10 cellular contexts compared by ENCODE assay signal in the genomic region with DNA sequence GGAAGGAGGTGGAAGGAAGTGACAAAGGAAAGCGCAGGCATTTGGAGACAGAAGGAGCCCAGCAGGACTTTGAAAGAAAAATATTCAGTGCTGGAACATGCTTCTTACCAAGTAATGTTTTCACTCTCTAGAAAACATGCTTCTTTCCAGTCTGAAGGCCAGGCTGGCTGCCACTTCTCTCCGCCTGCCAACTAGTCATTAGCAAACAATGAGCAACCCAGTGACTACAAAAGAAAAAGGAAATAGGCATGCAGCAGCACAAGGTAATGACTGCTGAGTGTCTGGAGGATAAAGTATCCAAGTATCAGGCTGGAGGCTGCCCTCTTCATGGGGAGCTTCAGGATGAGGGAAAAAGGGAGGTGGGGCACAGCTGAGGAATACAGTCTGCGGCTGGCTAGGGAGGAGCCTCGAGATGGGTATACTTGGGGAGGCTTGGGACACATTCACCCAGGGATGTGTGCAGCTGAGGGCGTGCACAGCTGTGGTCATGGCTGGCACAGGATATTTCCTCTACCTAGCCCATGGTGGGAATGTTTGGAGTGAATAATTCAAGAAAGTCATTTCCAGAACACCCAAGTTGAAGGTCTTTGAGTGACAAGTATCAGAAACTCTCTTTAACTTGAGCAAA.
DNase-seq lines count a peak whose midpoint lies in the region; ATAC-seq and TF ChIP-seq lines count a peak whose summit lies in the region.
"Had no signal": no experiment of that assay in that cellular context is flagged by ENCODE, and none has a peak within 500 bp of the region (broad histone marks: within the 10 kb centered on the region; RNA-seq: fewer than 3 reads in every experiment).

No MANE protein-coding gene starts in this region.

- 48 to 55% methylated on average over 5 of the region's 5 CpGs for WGBS in upper lobe of left lung, 2 donors

- TF ChIP-seq CTCF in WTC11 (IDR thresholded peaks at IDR 0.05) (no peak), upper lobe of left lung (IDR thresholded peaks at IDR 0.05) (no peak)

- H3K27ac Mint-ChIP-seq in WTC11: no peak overlapping the region

- no peak for TF ChIP-seq EP300 in upper lobe of left lung (IDR thresholded peaks at IDR 0.05)

- H3K4me1 Mint-ChIP-seq in WTC11: peaks cover 29% of the 10 kb centered on the region

- no peaks in the 10 kb centered on the region for H3K36me3 ChIP-seq in upper lobe of left lung
- H3K36me3 ChIP-seq: cardiac muscle cell had no signal

- POLR2A ChIA-PET in WTC11 (lab: Charles Lee): no interaction called here

- ATAC-seq in WTC11 (peak; percentile 47; the same call in 1 of the 2 replicates), upper lobe of left lung (ENCODE audit: low FRiP score in 2 of 2) (peak; percentile 47 to 69), HG03095 (IDR thresholded peaks at IDR 0.05; ENCODE audit: unreplicated experiment) (no peak), HG02763 (IDR thresholded peaks at IDR 0.05; ENCODE audit: unreplicated experiment) (no peak)

- no peaks in the 10 kb centered on the region for H3K9me3 ChIP-seq in upper lobe of left lung

- H3K4me3 ChIP-seq in upper lobe of left lung: no peak overlapping the region
- H3K4me3 ChIP-seq: cardiac muscle cell had no signal

- peaks cover 3% of the 10 kb centered on the region; the same call in 1 of the 2 replicates for H3K27me3 Mint-ChIP-seq in WTC11 (ENCODE audit: low read depth)

- CTCF ChIA-PET in WTC11 (lab: Charles Lee): interaction anchor here (1.2 to 1.9 kb wide), 11 partner anchors 14 to 1292 kb away, joined by 3 to 14 read pairs (median 5); no protein-coding TSS in a partner anchor

- peaks cover 6 to 21% (median 10%) of the 10 kb centered on the region in 4 donors for H3K4me1 ChIP-seq in upper lobe of left lung

- peaks cover 13% of the 10 kb centered on the region for H3K9me3 Mint-ChIP-seq in WTC11

- DNase-seq in NCI-H2107 treated with DMSO at 0.1 percent for 48 hours (lab: John Stamatoyannopoulos, UW; ENCODE audit: unreplicated experiment) (peak; percentile 3), NCI-H2107 (lab: John Stamatoyannopoulos, UW) (no peak), WTC11 (ENCODE audit: low spot score) (no peak), hippocampal formation (lab: John Stamatoyannopoulos, UW) (peak; percentile 24 to 72), upper lobe of left lung (peak in 1 of 2 donors; percentile 49), NOMO-1 treated with DMSO at 0.1 percent for 48 hours (lab: John Stamatoyannopoulos, UW; ENCODE audit: unreplicated experiment) (no peak)
- DNase-seq: activated CD4-positive, CD25-positive, alpha-beta regulatory T cell treated with anti-CD3 and anti-CD28 coated beads, Interleukin-2, amount 50 U/mL, for 72 hours had no signal

- H3K27me3 ChIP-seq in upper lobe of left lung: no peaks in the 10 kb centered on the region
- H3K27me3 ChIP-seq: cardiac muscle cell had no signal

- H3K27ac ChIP-seq in upper lobe of left lung: no peak overlapping the region
- H3K27ac ChIP-seq: cardiac muscle cell had no signal

- TF ChIP-seq POLR2A in upper lobe of left lung (IDR thresholded peaks at IDR 0.05): no peak

- H3K36me3 Mint-ChIP-seq in WTC11: peaks cover 8% of the 10 kb centered on the region

- H3K4me3 Mint-ChIP-seq in WTC11: no peak overlapping the region

TF ChIP-seq in WTC11, 78 proteins besides CTCF, POLR2A, EP300 and RAD21 (continues in another document):
- TF ChIP-seq, protein P1, sequence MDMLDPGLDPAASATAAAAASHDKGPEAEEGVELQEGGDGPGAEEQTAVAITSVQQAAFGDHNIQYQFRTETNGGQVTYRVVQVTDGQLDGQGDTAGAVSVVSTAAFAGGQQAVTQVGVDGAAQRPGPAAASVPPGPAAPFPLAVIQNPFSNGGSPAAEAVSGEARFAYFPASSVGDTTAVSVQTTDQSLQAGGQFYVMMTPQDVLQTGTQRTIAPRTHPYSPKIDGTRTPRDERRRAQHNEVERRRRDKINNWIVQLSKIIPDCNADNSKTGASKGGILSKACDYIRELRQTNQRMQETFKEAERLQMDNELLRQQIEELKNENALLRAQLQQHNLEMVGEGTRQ (CRISPR knock-in tag; IDR thresholded peaks at IDR 0.05): no peak
- no peak for TF ChIP-seq SMAD3 (CRISPR knock-in tag; IDR thresholded peaks at IDR 0.05; ENCODE audit: borderline replicate concordance)
- no peak for TF ChIP-seq MYBL2 (CRISPR knock-in tag; IDR thresholded peaks at IDR 0.05)
- no peak for TF ChIP-seq TCF7 (CRISPR knock-in tag; IDR thresholded peaks at IDR 0.05; ENCODE audit: low read depth)
- TF ChIP-seq, protein P2, sequence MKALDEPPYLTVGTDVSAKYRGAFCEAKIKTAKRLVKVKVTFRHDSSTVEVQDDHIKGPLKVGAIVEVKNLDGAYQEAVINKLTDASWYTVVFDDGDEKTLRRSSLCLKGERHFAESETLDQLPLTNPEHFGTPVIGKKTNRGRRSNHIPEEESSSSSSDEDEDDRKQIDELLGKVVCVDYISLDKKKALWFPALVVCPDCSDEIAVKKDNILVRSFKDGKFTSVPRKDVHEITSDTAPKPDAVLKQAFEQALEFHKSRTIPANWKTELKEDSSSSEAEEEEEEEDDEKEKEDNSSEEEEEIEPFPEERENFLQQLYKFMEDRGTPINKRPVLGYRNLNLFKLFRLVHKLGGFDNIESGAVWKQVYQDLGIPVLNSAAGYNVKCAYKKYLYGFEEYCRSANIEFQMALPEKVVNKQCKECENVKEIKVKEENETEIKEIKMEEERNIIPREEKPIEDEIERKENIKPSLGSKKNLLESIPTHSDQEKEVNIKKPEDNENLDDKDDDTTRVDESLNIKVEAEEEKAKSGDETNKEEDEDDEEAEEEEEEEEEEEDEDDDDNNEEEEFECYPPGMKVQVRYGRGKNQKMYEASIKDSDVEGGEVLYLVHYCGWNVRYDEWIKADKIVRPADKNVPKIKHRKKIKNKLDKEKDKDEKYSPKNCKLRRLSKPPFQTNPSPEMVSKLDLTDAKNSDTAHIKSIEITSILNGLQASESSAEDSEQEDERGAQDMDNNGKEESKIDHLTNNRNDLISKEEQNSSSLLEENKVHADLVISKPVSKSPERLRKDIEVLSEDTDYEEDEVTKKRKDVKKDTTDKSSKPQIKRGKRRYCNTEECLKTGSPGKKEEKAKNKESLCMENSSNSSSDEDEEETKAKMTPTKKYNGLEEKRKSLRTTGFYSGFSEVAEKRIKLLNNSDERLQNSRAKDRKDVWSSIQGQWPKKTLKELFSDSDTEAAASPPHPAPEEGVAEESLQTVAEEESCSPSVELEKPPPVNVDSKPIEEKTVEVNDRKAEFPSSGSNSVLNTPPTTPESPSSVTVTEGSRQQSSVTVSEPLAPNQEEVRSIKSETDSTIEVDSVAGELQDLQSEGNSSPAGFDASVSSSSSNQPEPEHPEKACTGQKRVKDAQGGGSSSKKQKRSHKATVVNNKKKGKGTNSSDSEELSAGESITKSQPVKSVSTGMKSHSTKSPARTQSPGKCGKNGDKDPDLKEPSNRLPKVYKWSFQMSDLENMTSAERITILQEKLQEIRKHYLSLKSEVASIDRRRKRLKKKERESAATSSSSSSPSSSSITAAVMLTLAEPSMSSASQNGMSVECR (CRISPR knock-in tag; IDR thresholded peaks at IDR 0.05; ENCODE audit: borderline replicate concordance): no peak
- TF ChIP-seq, protein P3, sequence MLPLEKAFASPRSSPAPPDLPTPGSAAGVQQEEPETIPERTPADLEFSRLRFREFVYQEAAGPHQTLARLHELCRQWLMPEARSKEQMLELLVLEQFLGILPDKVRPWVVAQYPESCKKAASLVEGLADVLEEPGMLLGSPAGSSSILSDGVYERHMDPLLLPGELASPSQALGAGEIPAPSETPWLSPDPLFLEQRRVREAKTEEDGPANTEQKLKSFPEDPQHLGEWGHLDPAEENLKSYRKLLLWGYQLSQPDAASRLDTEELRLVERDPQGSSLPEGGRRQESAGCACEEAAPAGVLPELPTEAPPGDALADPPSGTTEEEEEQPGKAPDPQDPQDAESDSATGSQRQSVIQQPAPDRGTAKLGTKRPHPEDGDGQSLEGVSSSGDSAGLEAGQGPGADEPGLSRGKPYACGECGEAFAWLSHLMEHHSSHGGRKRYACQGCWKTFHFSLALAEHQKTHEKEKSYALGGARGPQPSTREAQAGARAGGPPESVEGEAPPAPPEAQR (CRISPR knock-in tag; IDR thresholded peaks at IDR 0.05): no peak
- TF ChIP-seq RORB (CRISPR knock-in tag; IDR thresholded peaks at IDR 0.05): no peak
- TF ChIP-seq, protein P4, sequence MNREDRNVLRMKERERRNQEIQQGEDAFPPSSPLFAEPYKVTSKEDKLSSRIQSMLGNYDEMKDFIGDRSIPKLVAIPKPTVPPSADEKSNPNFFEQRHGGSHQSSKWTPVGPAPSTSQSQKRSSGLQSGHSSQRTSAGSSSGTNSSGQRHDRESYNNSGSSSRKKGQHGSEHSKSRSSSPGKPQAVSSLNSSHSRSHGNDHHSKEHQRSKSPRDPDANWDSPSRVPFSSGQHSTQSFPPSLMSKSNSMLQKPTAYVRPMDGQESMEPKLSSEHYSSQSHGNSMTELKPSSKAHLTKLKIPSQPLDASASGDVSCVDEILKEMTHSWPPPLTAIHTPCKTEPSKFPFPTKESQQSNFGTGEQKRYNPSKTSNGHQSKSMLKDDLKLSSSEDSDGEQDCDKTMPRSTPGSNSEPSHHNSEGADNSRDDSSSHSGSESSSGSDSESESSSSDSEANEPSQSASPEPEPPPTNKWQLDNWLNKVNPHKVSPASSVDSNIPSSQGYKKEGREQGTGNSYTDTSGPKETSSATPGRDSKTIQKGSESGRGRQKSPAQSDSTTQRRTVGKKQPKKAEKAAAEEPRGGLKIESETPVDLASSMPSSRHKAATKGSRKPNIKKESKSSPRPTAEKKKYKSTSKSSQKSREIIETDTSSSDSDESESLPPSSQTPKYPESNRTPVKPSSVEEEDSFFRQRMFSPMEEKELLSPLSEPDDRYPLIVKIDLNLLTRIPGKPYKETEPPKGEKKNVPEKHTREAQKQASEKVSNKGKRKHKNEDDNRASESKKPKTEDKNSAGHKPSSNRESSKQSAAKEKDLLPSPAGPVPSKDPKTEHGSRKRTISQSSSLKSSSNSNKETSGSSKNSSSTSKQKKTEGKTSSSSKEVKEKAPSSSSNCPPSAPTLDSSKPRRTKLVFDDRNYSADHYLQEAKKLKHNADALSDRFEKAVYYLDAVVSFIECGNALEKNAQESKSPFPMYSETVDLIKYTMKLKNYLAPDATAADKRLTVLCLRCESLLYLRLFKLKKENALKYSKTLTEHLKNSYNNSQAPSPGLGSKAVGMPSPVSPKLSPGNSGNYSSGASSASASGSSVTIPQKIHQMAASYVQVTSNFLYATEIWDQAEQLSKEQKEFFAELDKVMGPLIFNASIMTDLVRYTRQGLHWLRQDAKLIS (CRISPR knock-in tag; IDR thresholded peaks at IDR 0.05; ENCODE audit: borderline replicate concordance): no peak
- no peak for TF ChIP-seq ZNF263 (CRISPR knock-in tag; IDR thresholded peaks at IDR 0.05; ENCODE audit: low read depth)

Comparison
In these comparisons a context has a peak if more than half of its experiments do, and no peak if none do; other contexts are left out.
1. DNase-seq: peak in NCI-H2107 treated with DMSO at 0.1 percent for 48 hours (single experiment) and hippocampal formation (2 of 2); none in NCI-H2107 (single experiment), WTC11 (single experiment) and NOMO-1 treated with DMSO at 0.1 percent for 48 hours (single experiment).
2. ATAC-seq: peak in WTC11 (single experiment) and upper lobe of left lung (2 of 2); none in HG03095 (single experiment) and HG02763 (single experiment).